In the genomic region with DNA sequence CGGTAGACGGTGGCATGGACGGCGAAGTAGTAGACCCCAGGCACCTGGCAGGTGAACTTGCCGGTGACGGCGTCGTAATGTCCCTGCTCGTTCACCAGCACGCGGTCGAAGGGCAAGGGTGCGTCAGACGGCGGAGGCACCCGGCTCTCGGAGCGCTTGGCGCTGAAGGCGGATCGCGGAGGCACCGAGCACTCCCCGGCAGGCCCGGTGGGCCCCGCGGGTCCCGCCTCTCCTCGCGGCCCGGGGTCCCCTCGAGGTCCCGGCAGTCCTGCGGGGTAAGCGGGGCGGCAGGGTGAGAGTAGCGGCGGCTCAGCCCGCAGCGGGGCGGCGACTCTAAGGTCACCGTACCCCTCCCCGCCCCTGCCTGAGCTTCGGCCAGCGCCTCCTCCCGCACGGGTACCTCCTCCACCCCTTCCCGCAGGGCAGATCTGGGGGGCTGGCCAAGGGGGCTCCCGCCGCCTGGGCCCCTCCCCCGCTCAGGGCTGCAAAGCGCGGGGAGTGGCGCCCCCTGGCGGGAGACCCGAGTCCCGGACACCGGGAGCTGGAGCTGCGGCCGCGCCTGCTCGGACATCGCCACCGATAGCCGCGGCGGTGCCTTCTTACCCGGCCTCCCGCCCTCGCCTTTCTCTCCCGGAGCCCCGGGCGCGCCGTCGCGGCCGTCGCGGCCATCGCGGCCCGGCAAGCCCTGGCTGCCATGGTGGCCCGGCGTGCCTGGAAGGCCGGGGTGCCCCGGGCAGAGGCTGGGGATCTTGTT, we compare ENCODE assay signal across 8 cellular contexts. TPM values are rescaled to one million over a fixed set of nuclear protein-coding genes. Genes with fewer than 3 reads are reported as not detected.
DNase-seq lines count a peak whose midpoint lies in the region; ATAC-seq and TF ChIP-seq lines count a peak whose summit lies in the region.

No MANE protein-coding gene starts in this region.

- peak; percentile 62 for DNase-seq in ELR (ENCODE audit: low read depth)
- peak; percentile 33 to 82 for DNase-seq in NCI-H1930 (lab: John Stamatoyannopoulos, UW)
- peak; percentile 69 to 79 (median 72) for DNase-seq in body of pancreas
- peak; percentile 90 for DNase-seq in sciatic nerve (ENCODE audit: low spot score)
- DNase-seq in KG1 (lab: John Stamatoyannopoulos, UW) = no peak

- H3K27me3 ChIP-seq in body of pancreas = no peaks in the 10 kb centered on the region

- WGBS in body of pancreas, 2 donors = 11 to 20% methylated on average over 1 to 48 of the region's 88 CpGs

- TF ChIP-seq POLR2A in body of pancreas (IDR thresholded peaks at IDR 0.05) = peak in 1 of 3 donors; percentile 7

- no peak overlapping the region for H3K4me3 ChIP-seq in body of pancreas
- H3K4me3 ChIP-seq in iPS-11a (ENCODE audit: low read depth, low read length) = peak overlapping the region; percentile 33

- intact Hi-C loops in body of pancreas (cut with DNase I) (loop anchor here (5.0 kb wide), 1 partner anchor 38 kb away; no protein-coding TSS in a partner anchor), sciatic nerve (cut with DNase I) (no loop called here)

- H3K36me3 ChIP-seq in body of pancreas (replicated peaks in 1 of 2; ENCODE audit: insufficient read depth in 1 of 2, low read depth in 2 of 2) = no peaks in the 10 kb centered on the region

- TF ChIP-seq CTCF in body of pancreas (IDR thresholded peaks at IDR 0.05) = peak; percentile 73 to 92 (median 82)

- ATAC-seq in body of pancreas (peak; percentile 62), sciatic nerve (peak; percentile 36), GM18517 (IDR thresholded peaks at IDR 0.05; ENCODE audit: unreplicated experiment) (no peak), GM18909 (IDR thresholded peaks at IDR 0.05; ENCODE audit: poor library complexity, unreplicated experiment) (no peak)

- H3K9me3 ChIP-seq in body of pancreas = no peaks in the 10 kb centered on the region

- peak overlapping the region; percentile 69 to 85 (median 77) for H3K27ac ChIP-seq in body of pancreas

- H3K4me1 ChIP-seq in body of pancreas = peaks cover 51% of the 10 kb centered on the region

RNA-seq across cellular contexts. Expression of a gene that starts 0.9 kb away (rescaled TPM):
- total RNA-seq in body of pancreas = 10 to 100 TPM; 28.8 to 54.1 TPM
- 27.7 TPM for total RNA-seq in sciatic nerve

RNA-seq across cellular contexts. Expression of a gene that starts 5.4 kb away (rescaled TPM):
- total RNA-seq in body of pancreas (1 to 10 TPM; 5.7 to 9.2 TPM), sciatic nerve (17.4 TPM)

RNA-seq across cellular contexts. Expression of a gene that starts 6.7 kb away (rescaled TPM):
- total RNA-seq in body of pancreas (under 1 TPM in 1 of 2 donors, not detected in 1; 0.52 TPM), sciatic nerve (not detected)

RNA-seq across cellular contexts. Expression of a gene that starts 22.8 kb away (rescaled TPM):
- 100 to 1,000 TPM in 1 of 2 donors, 10 to 100 TPM in 1; 75.0 to 205 TPM for total RNA-seq in body of pancreas
- 146 TPM for total RNA-seq in sciatic nerve

RNA-seq across cellular contexts. Expression of a gene that starts 41.7 kb away (rescaled TPM):
- total RNA-seq in body of pancreas (10 to 100 TPM in 1 of 2 donors, 1 to 10 TPM in 1; 3.9 to 19.4 TPM), sciatic nerve (13.7 TPM)

Comparison
In these comparisons a context has a peak if more than half of its experiments do, and no peak if none do; other contexts are left out.
1. ATAC-seq: peak in body of pancreas (single experiment) and sciatic nerve (single experiment); none in GM18517 (single experiment) and GM18909 (single experiment).